In the genomic region with DNA sequence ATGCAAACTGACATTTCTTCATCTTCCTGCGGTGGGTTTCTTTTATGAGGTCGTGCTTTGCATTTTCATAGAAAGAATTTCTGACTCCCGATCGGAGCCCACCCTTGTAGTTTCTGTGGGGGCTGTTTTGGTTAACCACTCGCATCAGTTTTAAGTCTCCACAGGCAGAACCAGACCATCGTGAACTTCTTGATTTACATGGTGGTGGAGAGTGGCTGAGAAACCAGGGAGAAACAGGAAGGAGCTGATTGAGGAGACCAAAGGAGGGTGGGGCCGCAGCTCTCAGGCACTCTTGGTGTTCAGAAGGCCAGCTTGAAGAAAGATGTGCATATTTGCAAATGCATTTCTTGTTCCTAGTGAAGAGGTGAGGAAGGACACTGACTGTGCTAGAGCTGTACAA, we compare ENCODE assay signal across 31 cellular contexts.
DNase-seq lines count a peak whose midpoint lies in the region; TF ChIP-seq lines count a peak whose summit lies in the region.
"Had no signal": no experiment of that assay in that cellular context is flagged by ENCODE, and none has a peak within 500 bp of the region (broad histone marks: within the 10 kb centered on the region; RNA-seq: fewer than 3 reads in every experiment).

No MANE protein-coding gene starts in this region.

- intact Hi-C loops in Calu3 (cut with micrococcal nuclease; ENCODE audit: unreplicated experiment) = no loop called here

- no TSS peak for BruUV-seq in Calu3 (replicated peaks; lab: Mats Ljungman, UMichigan)

- H3K4me3 ChIP-seq in Jurkat, Clone E6-1 (ENCODE audit: low read length) = peak overlapping the region; percentile 30
- H3K4me3 ChIP-seq: gastroesophageal sphincter, MG63, ovary, SK-N-MC, tibial artery had no signal

- TF ChIP-seq CTCF in Calu3 (IDR thresholded peaks at IDR 0.05; ENCODE audit: unreplicated experiment) = no peak

- H3K4me3 Mint-ChIP-seq in activated naive CD4-positive, alpha-beta T cell treated with anti-CD3 and anti-CD28 coated beads, Interleukin-2, amount 10 ng/mL, durations not matched to agents 7 days and 5 days = no peak overlapping the region
- H3K4me3 Mint-ChIP-seq in Calu3 (ENCODE audit: low read depth, unreplicated experiment) = no peak overlapping the region
- H3K4me3 Mint-ChIP-seq: activated B cell treated with CpG ODN at 0.5 μM for 24 hours; activated T-helper 1 cell treated with anti-CD3 and anti-CD28 coated beads, Interleukin-12 subunit alpha, Interleukin-12 subunit beta, Interleukin-2, Interleukin-4 antibody, amounts not matched to agents 30 ng/mL and 10 ng/mL and 1 ng/mL, durations not matched to agents 14 hours and 24 hours and 36 hours; CD4-positive, CD25-positive, alpha-beta regulatory T cell; dendritic cell treated with granulocyte-macrophage colony-stimulating factor and Interleukin-4, amounts not matched to agents 40 ng/mL and 50 ng/mL, for 4 days; mesothelial cell of epicardium had no signal

- peaks cover 23% of the 10 kb centered on the region for H3K4me1 Mint-ChIP-seq in activated naive CD4-positive, alpha-beta T cell treated with anti-CD3 and anti-CD28 coated beads, Interleukin-2, amount 10 ng/mL, durations not matched to agents 7 days and 5 days
- H3K4me1 Mint-ChIP-seq in Calu3 (ENCODE audit: low read depth, unreplicated experiment) = no peaks in the 10 kb centered on the region
- H3K4me1 Mint-ChIP-seq: mesothelial cell of epicardium had no signal

- H3K36me3 Mint-ChIP-seq in activated naive CD4-positive, alpha-beta T cell treated with anti-CD3 and anti-CD28 coated beads, Interleukin-2, amount 10 ng/mL, durations not matched to agents 7 days and 5 days = no peaks in the 10 kb centered on the region
- no peaks in the 10 kb centered on the region for H3K36me3 Mint-ChIP-seq in Calu3 (ENCODE audit: insufficient read depth, unreplicated experiment)
- H3K36me3 Mint-ChIP-seq: CD4-positive, CD25-positive, alpha-beta regulatory T cell; mesothelial cell of epicardium; naive thymus-derived CD8-positive, alpha-beta T cell had no signal

- H3K27ac Mint-ChIP-seq in activated naive CD4-positive, alpha-beta T cell treated with anti-CD3 and anti-CD28 coated beads, Interleukin-2, amount 10 ng/mL, durations not matched to agents 7 days and 5 days = peak overlapping the region; percentile 42
- H3K27ac Mint-ChIP-seq in Calu3 (ENCODE audit: unreplicated experiment) = no peak overlapping the region
- H3K27ac Mint-ChIP-seq: activated B cell treated with CpG ODN at 0.5 μM for 24 hours; activated naive CD4-positive, alpha-beta T cell treated with anti-CD3 and anti-CD28 coated beads, Interleukin-2, amount 50 U/mL, for 72 hours; activated T-helper 1 cell treated with anti-CD3 and anti-CD28 coated beads, Interleukin-12 subunit alpha, Interleukin-12 subunit beta, Interleukin-2, Interleukin-4 antibody, amounts not matched to agents 30 ng/mL and 10 ng/mL and 1 ng/mL, durations not matched to agents 14 hours and 24 hours and 36 hours; CD4-positive, CD25-positive, alpha-beta regulatory T cell; dendritic cell treated with granulocyte-macrophage colony-stimulating factor and Interleukin-4, amounts not matched to agents 40 ng/mL and 50 ng/mL, for 4 days; mesothelial cell of epicardium had no signal

- CTCF ChIA-PET in activated naive CD4-positive, alpha-beta T cell treated with anti-CD3 and anti-CD28 coated beads, Interleukin-2, amount 10 ng/mL, durations not matched to agents 7 days and 5 days (lab: Charles Lee) = no interaction called here
- CTCF ChIA-PET in Calu3 (lab: Charles Lee) = interaction anchor here (0.6 kb wide), 2 partner anchors 72 to 518 kb away, joined by 3 to 4 read pairs; no protein-coding TSS in a partner anchor

- no peak for DNase-seq in activated naive CD4-positive, alpha-beta T cell treated with anti-CD3 and anti-CD28 coated beads, Interleukin-2, amount 10 ng/mL, durations not matched to agents 7 days and 5 days
- no peak for DNase-seq in activated naive CD4-positive, alpha-beta T cell treated with anti-CD3 and anti-CD28 coated beads, Interleukin-2, amount 50 U/mL, for 16 hours
- peak; percentile 83 for DNase-seq in Jurkat, Clone E6-1 (ENCODE audit: low read depth, low spot score)
- DNase-seq in OCI-M1 (lab: John Stamatoyannopoulos, UW) (peak; percentile 4), retina (peak; percentile 41), cerebellum (ENCODE audit: low spot score) (no peak), Calu3 (no peak), GM19240 (ENCODE audit: insufficient read length, low spot score) (no peak)
- DNase-seq: activated B cell treated with CpG ODN at 0.5 μM for 24 hours; caudate nucleus; DMS 273 treated with DMSO at 0.1 percent for 48 hours; hypothalamus; IMR-90; islet precursor cell; MG63; naive thymus-derived CD8-positive, alpha-beta T cell; NCI-H1694 treated with DMSO at 0.1 percent for 48 hours; NCI-H2171 treated with DMSO at 0.1 percent for 48 hours; NCI-H524 treated with DMSO at 0.1 percent for 48 hours; NK-92 treated with Interleukin-12 subunit alpha and Interleukin-12 subunit beta, amount 100 ng/mL, for 24 hours; ovary; stimulated activated CD4-positive, alpha-beta T cell treated with anti-CD3 and anti-CD28 coated beads, Interleukin-4, amount 100 ng/mL, for 24 hours; stimulated activated naive CD4-positive, alpha-beta T cell treated with Interleukin-2 at 50 U/mL for 16 hours had no signal

- no peaks in the 10 kb centered on the region for H3K9me3 Mint-ChIP-seq in activated naive CD4-positive, alpha-beta T cell treated with anti-CD3 and anti-CD28 coated beads, Interleukin-2, amount 10 ng/mL, durations not matched to agents 7 days and 5 days
- peaks cover 6% of the 10 kb centered on the region for H3K9me3 Mint-ChIP-seq in Calu3 (ENCODE audit: low read depth, unreplicated experiment)
- H3K9me3 Mint-ChIP-seq: activated B cell treated with CpG ODN at 0.5 μM for 24 hours; activated naive CD4-positive, alpha-beta T cell treated with anti-CD3 and anti-CD28 coated beads, Interleukin-2, amount 50 U/mL, for 72 hours; dendritic cell treated with granulocyte-macrophage colony-stimulating factor and Interleukin-4, amounts not matched to agents 40 ng/mL and 50 ng/mL, for 4 days; mesothelial cell of epicardium; naive thymus-derived CD8-positive, alpha-beta T cell had no signal

- H3K27me3 Mint-ChIP-seq in activated naive CD4-positive, alpha-beta T cell treated with anti-CD3 and anti-CD28 coated beads, Interleukin-2, amount 10 ng/mL, durations not matched to agents 7 days and 5 days = peaks cover 28% of the 10 kb centered on the region
- no peaks in the 10 kb centered on the region for H3K27me3 Mint-ChIP-seq in Calu3 (ENCODE audit: unreplicated experiment)
- H3K27me3 Mint-ChIP-seq: CD4-positive, CD25-positive, alpha-beta regulatory T cell; naive thymus-derived CD8-positive, alpha-beta T cell had no signal

Comparison
In these comparisons a context has a peak if more than half of its experiments do, and no peak if none do; other contexts are left out.
1. DNase-seq: peak in Jurkat, Clone E6-1 (single experiment), OCI-M1 (single experiment) and retina (single experiment); none in activated naive CD4-positive, alpha-beta T cell treated with anti-CD3 and anti-CD28 coated beads, Interleukin-2, amount 10 ng/mL, durations not matched to agents 7 days and 5 days (single experiment), activated naive CD4-positive, alpha-beta T cell treated with anti-CD3 and anti-CD28 coated beads, Interleukin-2, amount 50 U/mL, for 16 hours (single experiment), cerebellum (single experiment), Calu3 (single experiment) and GM19240 (single experiment).